ENCODE assay signal across 12 cellular contexts in the genomic region with DNA sequence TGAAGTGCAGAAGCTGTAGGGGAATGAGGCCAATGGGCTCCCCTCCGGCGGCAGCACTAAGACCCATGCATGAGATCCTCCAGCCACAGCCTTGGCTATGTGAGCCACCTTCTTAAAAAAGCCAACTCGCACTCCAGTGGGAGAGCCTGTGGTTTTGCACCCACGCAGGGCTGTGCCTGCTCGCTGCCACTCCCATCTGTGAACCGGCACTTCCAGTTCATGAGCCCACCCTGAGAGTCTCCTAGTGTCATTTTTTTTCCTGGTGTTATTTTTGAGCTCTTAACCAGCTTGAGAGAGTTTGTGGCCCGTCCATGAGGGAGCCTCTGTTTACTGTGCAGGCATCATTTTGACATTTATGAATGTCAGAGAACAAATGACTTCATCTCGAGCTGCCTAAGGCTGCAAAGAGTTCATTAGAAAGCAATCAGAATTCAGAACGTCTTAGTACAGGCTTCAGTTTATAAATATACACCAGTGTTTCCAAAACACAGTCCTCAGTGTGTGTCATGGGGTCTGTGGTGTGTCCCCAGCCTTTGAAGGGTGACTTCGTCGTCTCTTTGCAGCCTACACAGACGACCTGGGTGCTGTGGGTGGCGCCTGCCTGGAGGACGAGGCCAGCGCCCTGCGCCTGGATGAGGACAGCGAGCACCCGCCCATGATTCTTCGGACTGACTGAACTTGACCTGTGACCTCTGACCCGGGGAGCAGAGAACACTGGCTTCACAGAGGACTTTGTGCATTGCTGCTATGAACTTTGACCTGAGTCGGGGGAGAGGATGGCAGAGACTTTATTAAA. TPM values are rescaled to one million over a fixed set of nuclear protein-coding genes. Genes with fewer than 3 reads are reported as not detected.
A peak's percentile ranks its signal among the peaks of the same experiment; 100 is the strongest.
DNase-seq lines count a peak whose midpoint lies in the region; ATAC-seq, FAIRE-seq and TF ChIP-seq lines count a peak whose summit lies in the region.
"Had no signal": no experiment of that assay in that cellular context is flagged by ENCODE, and none has a peak within 500 bp of the region (broad histone marks: within the 10 kb centered on the region; RNA-seq: fewer than 3 reads in every experiment).

No MANE protein-coding gene starts in this region.

- peaks cover 7 to 71% (median 41%) of the 10 kb centered on the region in 3 donors for H3K36me3 ChIP-seq in pancreas

- DNase-seq in GM12865 (ENCODE audit: low read depth) (peak; percentile 48), epithelial cell of esophagus (ENCODE audit: low read depth) (peak; percentile 18), pancreas (peak in 1 of 6 donors; percentile 27), NOMO-1 (lab: John Stamatoyannopoulos, UW; ENCODE audit: unreplicated experiment in 2 of 2) (no peak), NCI-H1417 treated with DMSO at 0.1 percent for 48 hours (lab: John Stamatoyannopoulos, UW) (no peak)
- DNase-seq: adrenal gland, COR-L47, NCI-H2171 treated with DMSO at 0.1 percent for 48 hours had no signal

- H3K9me3 ChIP-seq in pancreas, result no peaks in the 10 kb centered on the region
- H3K9me3 ChIP-seq: adrenal gland had no signal

- H3K27ac ChIP-seq in pancreas, result no peak overlapping the region

- FAIRE-seq in pancreas (lab: Jason Lieb, UNC), result no peak

- H3K4me3 ChIP-seq in GM12865 (ENCODE audit: low read depth, low read length) (peak overlapping the region; percentile 17), epithelial cell of esophagus (ENCODE audit: low read length) (no peak overlapping the region), pancreas (no peak overlapping the region)
- H3K4me3 ChIP-seq: adrenal gland had no signal

- ATAC-seq in HG02678 (IDR thresholded peaks at IDR 0.05; ENCODE audit: unreplicated experiment) (peak; percentile 19), pancreas (peak in 3 of 4 donors; percentile 10 to 38 (median 28)), HG02763 (IDR thresholded peaks at IDR 0.05; ENCODE audit: unreplicated experiment) (no peak), GM19467 (IDR thresholded peaks at IDR 0.05; ENCODE audit: unreplicated experiment) (no peak)
- ATAC-seq: left lobe of liver had no signal

- no peaks in the 10 kb centered on the region for H3K4me1 ChIP-seq in pancreas

- TF ChIP-seq CTCF in GM12865 (IDR thresholded peaks at IDR 0.05; ENCODE audit: insufficient read depth, low read depth, low read length, missing control alignments) (no peak), epithelial cell of esophagus (IDR thresholded peaks at IDR 0.05; ENCODE audit: insufficient read depth, low read depth, low read length, missing control alignments) (no peak), pancreas (IDR thresholded peaks at IDR 0.05) (no peak)

- WGBS in pancreas, 2 donors, result 81 to 82% methylated on average over 21 of the region's 21 CpGs

- intact Hi-C loops in pancreas (cut with DNase I), result no loop called here

- no peaks in the 10 kb centered on the region for H3K27me3 ChIP-seq in pancreas
- H3K27me3 ChIP-seq: adrenal gland had no signal

RNA-seq across cellular contexts. Expression of a gene that starts 40.4 kb away (rescaled TPM):
- 10 to 100 TPM; 23.5 to 39.3 (median 28.1) TPM for total RNA-seq in pancreas
- polyA plus RNA-seq in pancreas, result 10 to 100 TPM; 21.0 to 28.0 TPM

RNA-seq across cellular contexts. Expression of a gene that starts 52.3 kb away (rescaled TPM):
- 10 to 100 TPM in 4 of 6 donors, 1 to 10 TPM in 2; 6.6 to 15.7 (median 12.7) TPM for total RNA-seq in pancreas
- polyA plus RNA-seq in pancreas, result 10 to 100 TPM; 45.5 to 74.9 TPM

Comparison
In these comparisons a context has a peak if more than half of its experiments do, and no peak if none do; other contexts are left out.
1. DNase-seq: peak in GM12865 (single experiment) and epithelial cell of esophagus (single experiment); none in NOMO-1 (0 of 2) and NCI-H1417 treated with DMSO at 0.1 percent for 48 hours (single experiment).
2. ATAC-seq: peak in HG02678 (single experiment) and pancreas (3 of 4); none in HG02763 (single experiment) and GM19467 (single experiment).